Comparison of ENCODE assay signal across 22 cellular contexts in genomic region chrX:31061091-31061490, GRCh38. TPM values are rescaled to one million over a fixed set of nuclear protein-coding genes. Genes with fewer than 3 reads are reported as not detected.
A peak's percentile ranks its signal among the peaks of the same experiment; 100 is the strongest.
DNase-seq lines count a peak whose midpoint lies in the region; ATAC-seq lines count a peak whose summit lies in the region.
"Had no signal": no experiment of that assay in that cellular context is flagged by ENCODE, and none has a peak within 500 bp of the region (broad histone marks: within the 10 kb centered on the region; RNA-seq: fewer than 3 reads in every experiment).

No MANE protein-coding gene starts in this region.

- H3K27ac Mint-ChIP-seq in activated T-helper 2 cell treated with anti-CD3 and anti-CD28 coated beads, Interferon-gamma antibody, Interleukin-2, Interleukin-4, amounts not matched to agents 10 μg/mL and 5 μg/mL and 100 μg/mL, durations not matched to agents 14 hours and 24 hours and 36 hours: no peak overlapping the region
- H3K27ac Mint-ChIP-seq: dendritic cell treated with granulocyte-macrophage colony-stimulating factor and Interleukin-4, amounts not matched to agents 40 ng/mL and 50 ng/mL, for 4 days; HFFc6; IgD-negative memory B cell had no signal

- peak; percentile 81 for ATAC-seq in GM18499 (IDR thresholded peaks at IDR 0.05; ENCODE audit: insufficient read depth, unreplicated experiment)
- peak; percentile 78 for ATAC-seq in GM19395 (IDR thresholded peaks at IDR 0.05; ENCODE audit: unreplicated experiment)
- peak; percentile 82 for ATAC-seq in HG02678 (IDR thresholded peaks at IDR 0.05; ENCODE audit: unreplicated experiment)
- peak; percentile 74 for ATAC-seq in HG03354 (IDR thresholded peaks at IDR 0.05; ENCODE audit: poor library complexity, severe bottlenecking, unreplicated experiment)
- ATAC-seq: left colon had no signal

- no peaks in the 10 kb centered on the region for H3K36me3 Mint-ChIP-seq in activated T-helper 2 cell treated with anti-CD3 and anti-CD28 coated beads, Interferon-gamma antibody, Interleukin-2, Interleukin-4, amounts not matched to agents 10 μg/mL and 5 μg/mL and 100 μg/mL, durations not matched to agents 14 hours and 24 hours and 36 hours (ENCODE audit: low read depth)
- H3K36me3 Mint-ChIP-seq: IgD-negative memory B cell had no signal

- H3K27ac ChIP-seq in substantia nigra (ENCODE audit: low read depth, low read length, poor library complexity, severe bottlenecking): no peak overlapping the region
- H3K27ac ChIP-seq: esophagus muscularis mucosa, SJSA1, spleen had no signal

- H3K4me3 Mint-ChIP-seq in activated T-helper 2 cell treated with anti-CD3 and anti-CD28 coated beads, Interferon-gamma antibody, Interleukin-2, Interleukin-4, amounts not matched to agents 10 μg/mL and 5 μg/mL and 100 μg/mL, durations not matched to agents 14 hours and 24 hours and 36 hours (ENCODE audit: low read depth): no peak overlapping the region
- H3K4me3 Mint-ChIP-seq: dendritic cell treated with granulocyte-macrophage colony-stimulating factor and Interleukin-4, amounts not matched to agents 40 ng/mL and 50 ng/mL, for 4 days; HFFc6; IgD-negative memory B cell had no signal

- DNase-seq in HCEC 1CT (no peak), SHP77 treated with DMSO at 0.1 percent for 48 hours (lab: John Stamatoyannopoulos, UW) (no peak), substantia nigra (lab: John Stamatoyannopoulos, UW) (no peak)
- no peak for DNase-seq in activated T-helper 2 cell treated with anti-CD3 and anti-CD28 coated beads, Interferon-gamma antibody, Interleukin-2, Interleukin-4, amounts not matched to agents 10 μg/mL and 5 μg/mL and 100 μg/mL, durations not matched to agents 14 hours and 24 hours and 36 hours (ENCODE audit: low spot score)
- DNase-seq: activated CD4-positive, alpha-beta T cell treated with anti-CD3 and anti-CD28 coated beads, Interleukin-2, amount 50 U/mL, for 4 hours; anterior cingulate cortex; HFFc6; hypothalamus; left colon; NCI-H1105 treated with DMSO at 0.1 percent for 48 hours; NCI-H2227 treated with DMSO at 0.1 percent for 48 hours; spleen had no signal

- H3K27me3 Mint-ChIP-seq in activated T-helper 2 cell treated with anti-CD3 and anti-CD28 coated beads, Interferon-gamma antibody, Interleukin-2, Interleukin-4, amounts not matched to agents 10 μg/mL and 5 μg/mL and 100 μg/mL, durations not matched to agents 14 hours and 24 hours and 36 hours (ENCODE audit: low read depth): peaks cover 1% of the 10 kb centered on the region
- H3K27me3 Mint-ChIP-seq: dendritic cell treated with granulocyte-macrophage colony-stimulating factor and Interleukin-4, amounts not matched to agents 40 ng/mL and 50 ng/mL, for 4 days; IgD-negative memory B cell had no signal

- H3K9me3 Mint-ChIP-seq in activated T-helper 2 cell treated with anti-CD3 and anti-CD28 coated beads, Interferon-gamma antibody, Interleukin-2, Interleukin-4, amounts not matched to agents 10 μg/mL and 5 μg/mL and 100 μg/mL, durations not matched to agents 14 hours and 24 hours and 36 hours: no peaks in the 10 kb centered on the region
- H3K9me3 Mint-ChIP-seq: dendritic cell treated with granulocyte-macrophage colony-stimulating factor and Interleukin-4, amounts not matched to agents 40 ng/mL and 50 ng/mL, for 4 days; HFFc6; IgD-negative memory B cell had no signal

- H3K4me1 Mint-ChIP-seq in activated T-helper 2 cell treated with anti-CD3 and anti-CD28 coated beads, Interferon-gamma antibody, Interleukin-2, Interleukin-4, amounts not matched to agents 10 μg/mL and 5 μg/mL and 100 μg/mL, durations not matched to agents 14 hours and 24 hours and 36 hours (ENCODE audit: low read depth): peaks cover 3% of the 10 kb centered on the region
- H3K4me1 Mint-ChIP-seq: IgD-negative memory B cell had no signal

- intact Hi-C loops in activated T-helper 2 cell treated with anti-CD3 and anti-CD28 coated beads, Interferon-gamma antibody, Interleukin-2, Interleukin-4, amounts not matched to agents 10 μg/mL and 5 μg/mL and 100 μg/mL, durations not matched to agents 14 hours and 24 hours and 36 hours (cut with micrococcal nuclease): no loop called here

RNA-seq across cellular contexts. Expression of gene FTHL17, which starts 10.8 kb away (rescaled TPM):
- total RNA-seq in activated T-helper 2 cell treated with anti-CD3 and anti-CD28 coated beads, Interferon-gamma antibody, Interleukin-2, Interleukin-4, amounts not matched to agents 10 μg/mL and 5 μg/mL and 100 μg/mL, durations not matched to agents 14 hours and 24 hours and 36 hours: not detected in 2 replicates
- total RNA-seq: esophagus muscularis mucosa, HFFc6, left colon, myocyte, posterior vena cava, SJSA1, spleen had no signal
